Comparison of ENCODE assay signal across 8 cellular contexts in genomic region chr17:46044286-46044928, GRCh38. TPM values are rescaled to one million over a fixed set of nuclear protein-coding genes. Genes with fewer than 3 reads are reported as not detected.
DNase-seq lines count a peak whose midpoint lies in the region; ATAC-seq and TF ChIP-seq lines count a peak whose summit lies in the region.

No MANE protein-coding gene starts in this region.

- peak overlapping the region; percentile 82 for H3K27ac Mint-ChIP-seq in activated naive CD8-positive, alpha-beta T cell treated with anti-CD3 and anti-CD28 coated beads, Interleukin-2, amount 50 U/mL, for 24 hours

- H3K9me3 Mint-ChIP-seq in activated naive CD8-positive, alpha-beta T cell treated with anti-CD3 and anti-CD28 coated beads, Interleukin-2, amount 50 U/mL, for 24 hours: no peaks in the 10 kb centered on the region

- H3K27me3 Mint-ChIP-seq in activated naive CD8-positive, alpha-beta T cell treated with anti-CD3 and anti-CD28 coated beads, Interleukin-2, amount 50 U/mL, for 24 hours: no peaks in the 10 kb centered on the region

- H3K4me1 ChIP-seq in heart left ventricle: peaks cover 0 to 41% (median 21%) of the 10 kb centered on the region in 12 donors

- peaks cover 66% of the 10 kb centered on the region for H3K36me3 Mint-ChIP-seq in activated naive CD8-positive, alpha-beta T cell treated with anti-CD3 and anti-CD28 coated beads, Interleukin-2, amount 50 U/mL, for 24 hours (ENCODE audit: low read depth)

- H3K4me3 Mint-ChIP-seq in activated naive CD8-positive, alpha-beta T cell treated with anti-CD3 and anti-CD28 coated beads, Interleukin-2, amount 50 U/mL, for 24 hours: no peak overlapping the region

- DNase-seq in DMS53 (lab: John Stamatoyannopoulos, UW): peak; percentile 91
- peak; percentile 84 for DNase-seq in LHCN-M2 (ENCODE audit: low read depth)
- DNase-seq in RPMI7951 (ENCODE audit: low read depth): peak; percentile 68
- peak; percentile 39 for DNase-seq in activated naive CD8-positive, alpha-beta T cell treated with anti-CD3 and anti-CD28 coated beads, Interleukin-2, amount 50 U/mL, for 24 hours
- peak in 4 of 5 donors; percentile 73 to 77 (median 75) for DNase-seq in heart left ventricle
- peak in 6 of 10 donors; percentile 47 to 83 (median 60) for DNase-seq in posterior cingulate gyrus
- DNase-seq in GM19238 (ENCODE audit: insufficient read length, low spot score): no peak

- peak; percentile 35 for ATAC-seq in activated naive CD8-positive, alpha-beta T cell treated with anti-CD3 and anti-CD28 coated beads, Interleukin-2, amount 50 U/mL, for 24 hours
- ATAC-seq in heart left ventricle (peak; percentile 33 to 86 (median 82)), GM19023 (IDR thresholded peaks at IDR 0.05; ENCODE audit: unreplicated experiment) (no peak)

- H3K4me3 ChIP-seq in heart left ventricle: peak overlapping the region in 1 of 12 donors; percentile 8

- H3K27ac ChIP-seq in heart left ventricle: peak overlapping the region in 8 of 12 donors; percentile 3 to 58 (median 24)

- peaks cover 0 to 92% (median 53%) of the 10 kb centered on the region in 9 donors for H3K36me3 ChIP-seq in heart left ventricle

- TF ChIP-seq POLR2A in heart left ventricle (IDR thresholded peaks at IDR 0.05): no peak

- peak; percentile 75 to 95 (median 86) for TF ChIP-seq CTCF in heart left ventricle (IDR thresholded peaks at IDR 0.05)

- no peaks in the 10 kb centered on the region for H3K9me3 ChIP-seq in heart left ventricle

- peaks cover 28% of the 10 kb centered on the region for H3K4me1 Mint-ChIP-seq in activated naive CD8-positive, alpha-beta T cell treated with anti-CD3 and anti-CD28 coated beads, Interleukin-2, amount 50 U/mL, for 24 hours

- WGBS in heart left ventricle, 4 donors: 26 to 45% (median 38%) methylated on average over 5 of the region's 5 CpGs

- no peaks in the 10 kb centered on the region for H3K27me3 ChIP-seq in heart left ventricle

- intact Hi-C loops in heart left ventricle (cut with DNase I): loop anchor here (1.0 to 5.0 kb wide), 9 partner anchors 42 to 170 kb away; partner anchors contain the start of gene KANSL1 (in 7 of the 10)
- intact Hi-C loops in posterior cingulate gyrus (cut with DNase I): loop anchor here (1.0 to 2.0 kb wide), 3 partner anchors 42 to 169 kb away; partner anchors contain the start of gene KANSL1

RNA-seq across cellular contexts. Expression of gene STH, which starts 45.4 kb away (rescaled TPM):
- not detected in 2 replicates for total RNA-seq in LHCN-M2 (2014; rRNA removed)
- not detected for polyA plus RNA-seq in LHCN-M2 (2012)
- not detected in 2 replicates for total RNA-seq in RPMI7951 (2014; rRNA removed; shearing (Covaris generic))
- under 1 TPM in 1 of 9 donors, not detected in 8; 0.56 TPM for total RNA-seq in heart left ventricle
- polyA plus RNA-seq in heart left ventricle: 1 to 10 TPM in 1 of 2 donors, not detected in 1; 1.6 TPM
